ENCODE assay signal across 20 cellular contexts in the genomic region with DNA sequence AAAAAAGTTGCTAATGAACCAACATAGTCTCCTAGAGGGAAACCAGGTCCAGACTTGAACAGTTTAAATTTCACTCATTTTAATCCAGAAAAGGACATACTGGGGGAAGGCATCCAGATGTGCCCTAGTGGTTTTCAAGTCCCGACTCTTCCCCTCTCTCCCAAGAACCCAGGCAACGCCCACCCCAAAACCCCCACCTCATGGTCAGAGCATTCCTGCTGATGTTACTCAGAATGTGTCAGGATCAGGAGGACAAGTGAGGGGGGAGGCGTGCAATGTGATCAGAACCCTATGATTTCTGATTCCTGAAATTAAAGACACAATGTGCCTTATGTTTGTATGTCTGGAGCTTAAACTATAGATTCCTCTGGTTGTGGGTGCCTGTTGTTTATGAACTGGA. TPM values are rescaled to one million over a fixed set of nuclear protein-coding genes. Genes with fewer than 3 reads are reported as not detected.
DNase-seq lines count a peak whose midpoint lies in the region; ATAC-seq and TF ChIP-seq lines count a peak whose summit lies in the region.
"Had no signal": no experiment of that assay in that cellular context is flagged by ENCODE, and none has a peak within 500 bp of the region (broad histone marks: within the 10 kb centered on the region; RNA-seq: fewer than 3 reads in every experiment).

No MANE protein-coding gene starts in this region.

- H3K27me3 ChIP-seq in fibroblast of lung (ENCODE audit: control insufficient read depth, insufficient read depth, low read length), result no peaks in the 10 kb centered on the region

- no peak for TF ChIP-seq CTCF in fibroblast of lung (conservative IDR thresholded peaks at IDR 0.05 in 1 of 2, IDR thresholded peaks at IDR 0.05 in 1 of 2; ENCODE audit: low read depth in 1 of 2, low read length in 2 of 2)

- peak overlapping the region; percentile 45 for H3K27ac ChIP-seq in fibroblast of lung (ENCODE audit: insufficient read depth, low read length)
- H3K27ac ChIP-seq: parathyroid adenoma had no signal

- no peak for ATAC-seq in HG03175 (IDR thresholded peaks at IDR 0.05; ENCODE audit: unreplicated experiment)
- ATAC-seq in GM21786 (IDR thresholded peaks at IDR 0.05; ENCODE audit: unreplicated experiment), result no peak
- ATAC-seq: stimulated activated memory B cell treated with anti-CD40 and anti-IgM and Interleukin-4, amounts not matched to agents 10 μg/mL and 1 μg/mL and 100 μg/mL, for 72 hours had no signal

- DNase-seq in EL (peak; percentile 69), RPMI7951 (ENCODE audit: low read depth) (peak; percentile 17), fibroblast of lung (ENCODE audit: low read depth in 2 of 2) (peak; percentile 72 to 74), non-pigmented ciliary epithelial cell (ENCODE audit: low read depth) (peak; percentile 50), NCI-H1105 treated with DMSO at 0.1 percent for 48 hours (lab: John Stamatoyannopoulos, UW) (no peak), erythroblast (lab: John Stamatoyannopoulos, UW) (no peak)
- DNase-seq: activated CD4-positive, alpha-beta memory T cell treated with anti-CD3 and anti-CD28 coated beads for 36 hours; activated naive CD8-positive, alpha-beta T cell treated with anti-CD3 and anti-CD28 coated beads, Interleukin-2, amount 10 ng/mL, durations not matched to agents 7 days and 5 days; activated T-cell treated with anti-CD3 and anti-CD28 coated beads, Interleukin-2, amount 50 U/mL, for 48 hours; AML-193; central memory CD4-positive, alpha-beta T cell; head of caudate nucleus; kidney glomerular epithelial cell; NCI-H2081 treated with DMSO at 0.1 percent for 48 hours; NCI-H69; small intestine had no signal

- no peak overlapping the region for H2AFZ ChIP-seq in fibroblast of lung (ENCODE audit: low read length)
- H2AFZ ChIP-seq: parathyroid adenoma had no signal

- peak overlapping the region; percentile 53 for H3K4me2 ChIP-seq in fibroblast of lung (ENCODE audit: extremely low read depth, insufficient read depth, low read length)

- no peaks in the 10 kb centered on the region for H3K79me2 ChIP-seq in fibroblast of lung (ENCODE audit: control insufficient read depth, insufficient read depth, low read length)
- H3K79me2 ChIP-seq: parathyroid adenoma had no signal

- no peak overlapping the region for H3K4me3 ChIP-seq in fibroblast of lung (replicated peaks in 1 of 4; ENCODE audit: control extremely low read depth in 1 of 4, insufficient read depth in 1 of 4, low read depth in 3 of 4, low read length in 4 of 4)

- H3K9ac ChIP-seq in fibroblast of lung (ENCODE audit: insufficient read depth, low read length), result no peak overlapping the region
- H3K9ac ChIP-seq: parathyroid adenoma had no signal

- H3K36me3 ChIP-seq in fibroblast of lung (ENCODE audit: control insufficient read depth, insufficient read depth, low read length), result peaks cover 3% of the 10 kb centered on the region

- H3K9me3 ChIP-seq in fibroblast of lung (ENCODE audit: control insufficient read depth, insufficient read depth, low read depth, low read length), result no peaks in the 10 kb centered on the region

- H4K20me1 ChIP-seq in fibroblast of lung (ENCODE audit: control insufficient read depth, extremely low read depth, insufficient read depth, low read length), result no peaks in the 10 kb centered on the region

- TF ChIP-seq POLR2A in erythroblast (IDR thresholded peaks at IDR 0.05; ENCODE audit: low read length), result no peak

- H3K4me1 ChIP-seq in fibroblast of lung (ENCODE audit: control insufficient read depth, extremely low read depth, insufficient read depth, low read length), result peaks cover 6% of the 10 kb centered on the region
- H3K4me1 ChIP-seq: parathyroid adenoma had no signal

RNA-seq across cellular contexts. Expression of gene CTSK, which starts 1.6 kb away (rescaled TPM):
- 70.5 and 75.1 TPM in 2 replicates for total RNA-seq in RPMI7951 (2014; rRNA removed; shearing (Covaris generic))
- total RNA-seq in fibroblast of lung, result 461 and 479 TPM in 2 replicates
- 209 and 361 TPM in 2 replicates for polyA plus RNA-seq in fibroblast of lung
- polyA plus RNA-seq in fibroblast of lung (2012), result 116 and 215 TPM in 2 replicates
- 50.4 and 108 TPM in 2 replicates for polyA minus RNA-seq in fibroblast of lung (ENCODE audit: low replicate concordance)

RNA-seq across cellular contexts. Expression of gene CTSS, which starts 44.1 kb away (rescaled TPM):
- total RNA-seq in RPMI7951 (2014; rRNA removed; shearing (Covaris generic)), result 39.2 and 40.1 TPM in 2 replicates
- 2.6 and 4.6 TPM in 2 replicates for total RNA-seq in fibroblast of lung
- polyA plus RNA-seq in fibroblast of lung, result 1.9 and 2.8 TPM in 2 replicates
- 1.5 and 1.9 TPM in 2 replicates for polyA plus RNA-seq in fibroblast of lung (2012)
- not detected in 2 replicates for polyA minus RNA-seq in fibroblast of lung (ENCODE audit: low replicate concordance)

Comparison
In these comparisons a context has a peak if more than half of its experiments do, and no peak if none do; other contexts are left out.
1. DNase-seq: peak in EL (single experiment), RPMI7951 (single experiment), fibroblast of lung (2 of 2) and non-pigmented ciliary epithelial cell (single experiment); none in NCI-H1105 treated with DMSO at 0.1 percent for 48 hours (single experiment) and erythroblast (0 of 2).